Comparison of ENCODE assay signal across 22 cellular contexts in genomic region chr6:40727272-40727671, GRCh38.
DNase-seq lines count a peak whose midpoint lies in the region; TF ChIP-seq lines count a peak whose summit lies in the region.
"Had no signal": no experiment of that assay in that cellular context is flagged by ENCODE, and none has a peak within 500 bp of the region (broad histone marks: within the 10 kb centered on the region; RNA-seq: fewer than 3 reads in every experiment).

No MANE protein-coding gene starts in this region.

- DNase-seq in DMS 273 (lab: John Stamatoyannopoulos, UW; ENCODE audit: unreplicated experiment) (peak; percentile 8), DMS 273 treated with DMSO at 0.1 percent for 48 hours (lab: John Stamatoyannopoulos, UW) (no peak), NCI-H748 (lab: John Stamatoyannopoulos, UW; ENCODE audit: unreplicated experiment) (peak; percentile 81), iPS-NIHi11 (ENCODE audit: low spot score) (peak; percentile 83), HEK293T (ENCODE audit: extremely low spot score) (no peak), midbrain (lab: John Stamatoyannopoulos, UW) (no peak), anterior cingulate cortex (lab: John Stamatoyannopoulos, UW) (no peak)
- DNase-seq: activated CD8-positive, alpha-beta T cell treated with anti-CD3 and anti-CD28 coated beads for 36 hours; activated naive CD4-positive, alpha-beta T cell treated with anti-CD3 and anti-CD28 coated beads, Interleukin-2, amount 10 ng/mL, durations not matched to agents 7 days and 5 days; activated T-cell treated with anti-CD3 and anti-CD28 coated beads, Interleukin-2, amount 50 U/mL, for 1 hour; central memory CD4-positive, alpha-beta T cell; dorsolateral prefrontal cortex; EL; heart right ventricle; immature natural killer cell; left lung; NCI-H187 treated with DMSO at 0.1 percent for 48 hours; posterior cingulate gyrus; right lobe of liver; T1000; trophoblast cell had no signal

- TF ChIP-seq CTCF in GM12872 (IDR thresholded peaks at IDR 0.05; ENCODE audit: insufficient read depth, low read depth, low read length), result 0 out of 3 replicates have a peak, but pooled peaks have one; percentile 13

- POLR2A ChIA-PET in HEK293T (lab: Yijun Ruan, JAX), result no interaction called here

- CTCF ChIA-PET in HEK293T (lab: Yijun Ruan, JAX), result no interaction called here

TF ChIP-seq in HEK293T, 16 proteins besides CTCF, POLR2A, EP300 and RAD21:
- no peak for TF ChIP-seq ZNF384 (IDR thresholded peaks at IDR 0.05)

Comparison
In these comparisons a context has a peak if more than half of its experiments do, and no peak if none do; other contexts are left out.
1. DNase-seq: peak in DMS 273 (single experiment), NCI-H748 (single experiment) and iPS-NIHi11 (single experiment); none in DMS 273 treated with DMSO at 0.1 percent for 48 hours (single experiment), HEK293T (single experiment), midbrain (single experiment) and anterior cingulate cortex (0 of 58).